Comparison of ENCODE assay signal across 17 cellular contexts in genomic region chr3:69252631-69253030, GRCh38.
DNase-seq lines count a peak whose midpoint lies in the region; ATAC-seq and TF ChIP-seq lines count a peak whose summit lies in the region.
"Had no signal": no experiment of that assay in that cellular context is flagged by ENCODE, and none has a peak within 500 bp of the region (broad histone marks: within the 10 kb centered on the region; RNA-seq: fewer than 3 reads in every experiment).

No MANE protein-coding gene starts in this region.

- H3K4me3 ChIP-seq in RWPE2 (ENCODE audit: severe bottlenecking) (no peak overlapping the region), lower lobe of right lung (no peak overlapping the region), thyroid gland (replicated peaks in 1 of 3) (no peak overlapping the region), prostate gland (no peak overlapping the region)
- H3K4me3 ChIP-seq: Peyer's patch had no signal

- TF ChIP-seq POLR2A in thyroid gland (IDR thresholded peaks at IDR 0.05): no peak
- no peak for TF ChIP-seq POLR2A in prostate gland (IDR thresholded peaks at IDR 0.05)

- no peak overlapping the region for H3K27ac ChIP-seq in RWPE2 (ENCODE audit: poor library complexity, severe bottlenecking)
- H3K27ac ChIP-seq in lower lobe of right lung: peak overlapping the region; percentile 46
- H3K27ac ChIP-seq in thyroid gland: peak overlapping the region; percentile 47 to 85 (median 77)
- H3K27ac ChIP-seq in prostate gland: no peak overlapping the region
- H3K27ac ChIP-seq: KMS-11, Peyer's patch had no signal

- no peaks in the 10 kb centered on the region for H3K27me3 ChIP-seq in RWPE2 (ENCODE audit: insufficient read depth, poor library complexity, severe bottlenecking)
- no peaks in the 10 kb centered on the region for H3K27me3 ChIP-seq in lower lobe of right lung (ENCODE audit: low read depth)
- H3K27me3 ChIP-seq in thyroid gland: no peaks in the 10 kb centered on the region
- no peaks in the 10 kb centered on the region for H3K27me3 ChIP-seq in prostate gland (replicated peaks; ENCODE audit: insufficient read depth)
- H3K27me3 ChIP-seq: Peyer's patch had no signal

- H3K4me1 ChIP-seq in RWPE2 (ENCODE audit: insufficient read depth, poor library complexity, severe bottlenecking): peaks cover 4% of the 10 kb centered on the region
- peaks cover 11% of the 10 kb centered on the region for H3K4me1 ChIP-seq in lower lobe of right lung
- H3K4me1 ChIP-seq in thyroid gland: peaks cover 36 to 48% of the 10 kb centered on the region in 2 donors
- no peaks in the 10 kb centered on the region for H3K4me1 ChIP-seq in prostate gland (replicated peaks)
- H3K4me1 ChIP-seq: Peyer's patch had no signal

- H3K36me3 ChIP-seq in RWPE2 (ENCODE audit: low read depth) (peaks cover 5% of the 10 kb centered on the region; the same call in 1 of the 2 replicates), lower lobe of right lung (peaks cover 10% of the 10 kb centered on the region), thyroid gland (no peaks in the 10 kb centered on the region), prostate gland (no peaks in the 10 kb centered on the region)
- H3K36me3 ChIP-seq: Peyer's patch had no signal

- TF ChIP-seq CTCF in RWPE2 (IDR thresholded peaks at IDR 0.05; ENCODE audit: poor library complexity, severe bottlenecking) (no peak), lower lobe of right lung (IDR thresholded peaks at IDR 0.05) (no peak), thyroid gland (IDR thresholded peaks at IDR 0.05) (no peak), prostate gland (IDR thresholded peaks at IDR 0.05) (no peak)

- DNase-seq in NCI-H748 (lab: John Stamatoyannopoulos, UW; ENCODE audit: unreplicated experiment): peak; percentile 11
- no peak for DNase-seq in NCI-H748 treated with DMSO at 0.1 percent for 48 hours (lab: John Stamatoyannopoulos, UW)
- no peak for DNase-seq in RWPE2 (ENCODE audit: low spot score)
- DNase-seq in lower lobe of right lung: no peak
- DNase-seq in thyroid gland: no peak
- DNase-seq in SIG-M5 treated with dmso at 0.1 percent for 504 hours (lab: John Stamatoyannopoulos, UW; ENCODE audit: unreplicated experiment): no peak
- no peak for DNase-seq in prostate gland (ENCODE audit: low spot score)
- no peak for DNase-seq in posterior cingulate gyrus
- DNase-seq: Calu3, DMS79 treated with DMSO at 0.1 percent for 48 hours, H7, NCI-H1105, NCI-H510A, Peyer's patch, SHP77 treated with DMSO at 0.1 percent for 48 hours had no signal

- intact Hi-C loops in lower lobe of right lung (cut with DNase I): no loop called here
- intact Hi-C loops in thyroid gland (cut with DNase I): no loop called here
- intact Hi-C loops in prostate gland (cut with DNase I): no loop called here
- intact Hi-C loops in posterior cingulate gyrus (cut with DNase I): no loop called here

- H3K9me3 ChIP-seq in RWPE2 (ENCODE audit: severe bottlenecking) (no peaks in the 10 kb centered on the region), lower lobe of right lung (no peaks in the 10 kb centered on the region), thyroid gland (no peaks in the 10 kb centered on the region), prostate gland (no peaks in the 10 kb centered on the region)
- H3K9me3 ChIP-seq: Peyer's patch had no signal

- ATAC-seq in RWPE2 (ENCODE audit: low read depth) (peak; percentile 48; the same call in 1 of the 3 replicates), lower lobe of right lung (peak; percentile 51 to 68)
- ATAC-seq: HepG2 had no signal

- WGBS in thyroid gland, 2 donors: 52 to 64% methylated on average over 4 of the region's 4 CpGs
- 78% methylated on average over 4 of the region's 4 CpGs for WGBS in prostate gland

Comparison
In these comparisons a context has a peak if more than half of its experiments do, and no peak if none do; other contexts are left out.
1. H3K27ac ChIP-seq: peak in lower lobe of right lung (single experiment) and thyroid gland (3 of 3); none in RWPE2 (single experiment) and prostate gland (0 of 2).